Comparison of ENCODE assay signal across 11 cellular contexts in genomic region chr12:69807101-69807897, GRCh38. TPM values are rescaled to one million over a fixed set of nuclear protein-coding genes. Genes with fewer than 3 reads are reported as not detected.
"Had no signal": no experiment of that assay in that cellular context is flagged by ENCODE, and none has a peak within 500 bp of the region (broad histone marks: within the 10 kb centered on the region; RNA-seq: fewer than 3 reads in every experiment).

No MANE protein-coding gene starts in this region.

RNA-seq across cellular contexts. Expression of gene MYRFL, which starts 17.7 kb away (rescaled TPM):
- total RNA-seq: activated B cell treated with CpG ODN at 0.5 μM for 24 hours; activated CD4-positive, alpha-beta memory T cell treated with anti-CD3 and anti-CD28 coated beads for 36 hours; activated CD4-positive, alpha-beta T cell treated with anti-CD3 and anti-CD28 coated beads, Interleukin-2, amount 10 ng/mL, durations not matched to agents 24 days and 14 days; activated CD8-positive, alpha-beta memory T cell treated with anti-CD3 and anti-CD28 coated beads for 36 hours; activated CD8-positive, alpha-beta T cell treated with anti-CD3 and anti-CD28 coated beads for 36 hours; activated naive CD4-positive, alpha-beta T cell treated with anti-CD3 and anti-CD28 coated beads for 36 hours; activated naive CD4-positive, alpha-beta T cell treated with anti-CD3 and anti-CD28 coated beads, Interleukin-2, amount 50 U/mL, for 72 hours; activated naive CD8-positive, alpha-beta T cell treated with anti-CD3 and anti-CD28 coated beads for 36 hours; activated T-cell treated with anti-CD3 and anti-CD28 coated beads, Interleukin-2, amount 50 U/mL, for 4 hours; activated T-helper 1 cell treated with anti-CD3 and anti-CD28 coated beads, Interleukin-12 subunit alpha, Interleukin-12 subunit beta, Interleukin-2, Interleukin-4 antibody, amounts not matched to agents 30 ng/mL and 10 ng/mL and 1 ng/mL, durations not matched to agents 14 hours and 24 hours and 36 hours; ascending aorta had no signal
